In the genomic region with DNA sequence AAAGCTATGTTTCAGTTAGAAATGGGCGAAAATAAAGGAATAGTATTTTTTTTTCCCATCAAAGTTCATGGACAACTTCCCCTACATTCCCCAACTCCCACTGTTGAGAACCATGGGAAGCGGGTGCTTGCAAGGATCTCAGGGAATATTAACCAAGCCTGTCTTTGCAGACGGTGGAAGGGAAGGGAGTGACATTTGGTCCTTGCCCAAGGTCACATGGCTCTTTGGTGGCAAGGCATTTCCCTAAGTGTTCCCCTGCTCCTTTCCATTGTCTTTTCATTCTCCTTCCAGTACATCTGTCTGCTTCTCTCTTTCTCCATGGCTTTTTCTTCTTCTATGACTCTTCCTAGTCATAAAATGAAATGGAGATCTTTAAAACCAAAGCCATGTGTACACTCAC, we compare ENCODE assay signal across 17 cellular contexts. TPM values are rescaled to one million over a fixed set of nuclear protein-coding genes. Genes with fewer than 3 reads are reported as not detected.
DNase-seq lines count a peak whose midpoint lies in the region; ATAC-seq, FAIRE-seq and TF ChIP-seq lines count a peak whose summit lies in the region.
"Had no signal": no experiment of that assay in that cellular context is flagged by ENCODE, and none has a peak within 500 bp of the region (broad histone marks: within the 10 kb centered on the region; RNA-seq: fewer than 3 reads in every experiment).

No MANE protein-coding gene starts in this region.

- intact Hi-C loops in HepG2 (cut with micrococcal nuclease; ENCODE audit: unreplicated experiment), result no loop called here

- peak overlapping the region in 1 of 2 donors; percentile 95 for H3K9ac ChIP-seq in liver (ENCODE audit: low read depth in 1 of 2, low read length in 2 of 2)
- no peak overlapping the region for H3K9ac ChIP-seq in HepG2 (ENCODE audit: insufficient read depth, low read depth, low read length)
- no peak overlapping the region for H3K9ac ChIP-seq in astrocyte (ENCODE audit: low read length)
- peak overlapping the region; percentile 52 for H3K9ac ChIP-seq in mesenchymal stem cell (ENCODE audit: low read length)

- H4K8ac ChIP-seq in mesenchymal stem cell (ENCODE audit: low read length), result no peak overlapping the region

- BruUV-seq in HepG2 (replicated peaks; lab: Mats Ljungman, UMichigan), result no TSS peak

- FAIRE-seq in HepG2 (lab: Jason Lieb, UNC) (no peak), astrocyte (lab: Jason Lieb, UNC) (no peak)
- FAIRE-seq: G401.6, GM12892 had no signal

- 67% methylated on average over 3 of the region's 3 CpGs for WGBS in liver
- WGBS in HepG2 (ENCODE audit: low lambda C conversion rate), result 30% methylated on average over 3 of the region's 3 CpGs
- WGBS in mesenchymal stem cell, result 85% methylated on average over 2 of the region's 3 CpGs

- ATAC-seq in HepG2 (no peak), GM18873 (IDR thresholded peaks at IDR 0.05; ENCODE audit: low FRiP score, unreplicated experiment) (no peak)
- ATAC-seq: Right ventricle myocardium inferior had no signal

- no peaks in the 10 kb centered on the region for H3K36me3 Mint-ChIP-seq in astrocyte (ENCODE audit: low read depth, unreplicated experiment)
- H3K36me3 Mint-ChIP-seq: CD4-positive, CD25-positive, alpha-beta regulatory T cell had no signal

- no peaks in the 10 kb centered on the region for H4K20me1 ChIP-seq in HepG2 (ENCODE audit: insufficient read depth, low read length)
- no peaks in the 10 kb centered on the region for H4K20me1 ChIP-seq in astrocyte (ENCODE audit: insufficient read depth, low read length)

- no peak overlapping the region for H2BK5ac ChIP-seq in mesenchymal stem cell (ENCODE audit: low read depth, low read length, poor library complexity, severe bottlenecking)

- no peak for TF ChIP-seq POLR2A in HepG2 (IDR thresholded peaks at IDR 0.05; ENCODE audit: insufficient read depth in 1 of 2, low read depth in 2 of 2, low read length in 2 of 2)

- H3K36me3 ChIP-seq in liver (ENCODE audit: control insufficient read depth in 4 of 4, insufficient read depth in 3 of 4, low read depth in 1 of 4, low read length in 3 of 4) (no peaks in the 10 kb centered on the region), HepG2 (replicated peaks in 1 of 2; ENCODE audit: control insufficient read depth in 1 of 2, insufficient read depth in 2 of 2, low read length in 2 of 2) (no peaks in the 10 kb centered on the region), astrocyte (ENCODE audit: insufficient read depth, low read length) (no peaks in the 10 kb centered on the region), mesenchymal stem cell (ENCODE audit: control insufficient read depth in 1 of 2, insufficient read depth in 2 of 2, low read depth in 1 of 2, low read length in 2 of 2) (no peaks in the 10 kb centered on the region), MG63 (no peaks in the 10 kb centered on the region)

- TF ChIP-seq CTCF in liver (IDR thresholded peaks at IDR 0.05; ENCODE audit: low read depth, low read length, missing input control) (no peak), HepG2 (CRISPR knock-in tag; IDR thresholded peaks at IDR 0.05) (no peak), astrocyte (IDR thresholded peaks at IDR 0.05; ENCODE audit: insufficient read depth, low read depth, low read length) (no peak)

- H3K23ac ChIP-seq in mesenchymal stem cell (ENCODE audit: low read length in 2 of 2), result no peak overlapping the region

- no peaks in the 10 kb centered on the region for H3K9me3 ChIP-seq in liver (ENCODE audit: control insufficient read depth in 4 of 4, low read length in 3 of 4)
- H3K9me3 ChIP-seq in HepG2 (ENCODE audit: low read length), result no peaks in the 10 kb centered on the region
- no peaks in the 10 kb centered on the region for H3K9me3 ChIP-seq in astrocyte (ENCODE audit: insufficient read depth, low read depth, low read length)
- no peaks in the 10 kb centered on the region for H3K9me3 ChIP-seq in mesenchymal stem cell (ENCODE audit: control insufficient read depth, low read length)
- H3K9me3 ChIP-seq in MG63, result no peaks in the 10 kb centered on the region

- POLR2A ChIA-PET in HepG2 (lab: Yijun Ruan, JAX), result no interaction called here

- no peak overlapping the region for H3K4me2 ChIP-seq in HepG2 (ENCODE audit: low read depth, low read length)
- H3K4me2 ChIP-seq in astrocyte (ENCODE audit: low read length), result peak overlapping the region; percentile 6
- no peak overlapping the region for H3K4me2 ChIP-seq in mesenchymal stem cell (ENCODE audit: low read length, poor library complexity, severe bottlenecking)

- H2BK120ac ChIP-seq in mesenchymal stem cell (ENCODE audit: low read depth, low read length), result no peak overlapping the region

- H3K79me2 ChIP-seq in HepG2 (ENCODE audit: insufficient read depth, low read length) (no peaks in the 10 kb centered on the region), astrocyte (ENCODE audit: insufficient read depth, low read length) (no peaks in the 10 kb centered on the region)

- no peak overlapping the region for H2AK5ac ChIP-seq in mesenchymal stem cell (ENCODE audit: low read length, severe bottlenecking)

- H2AFZ ChIP-seq in HepG2 (ENCODE audit: low read length) (no peak overlapping the region), astrocyte (ENCODE audit: low read depth, low read length) (no peak overlapping the region), mesenchymal stem cell (ENCODE audit: low read depth, low read length) (no peak overlapping the region)

- H2BK15ac ChIP-seq in mesenchymal stem cell (ENCODE audit: low read depth, poor library complexity, severe bottlenecking), result no peak overlapping the region

- H4K91ac ChIP-seq in mesenchymal stem cell (ENCODE audit: low read length), result no peak overlapping the region

- no peaks in the 10 kb centered on the region for H3K4me1 Mint-ChIP-seq in astrocyte (ENCODE audit: low read depth, unreplicated experiment)

- in situ Hi-C loops in HepG2 (cut with HindIII; ENCODE audit: extremely low pct_ligation_motif_present, low pct_unique_long_range_greater_than_20kb), result loop anchor here (25.0 kb wide), 3 partner anchors 96 to 771 kb away; partner anchors contain the start of gene GDA

- TF ChIP-seq RAD21 in liver (IDR thresholded peaks at IDR 0.05), result no peak
- TF ChIP-seq RAD21 in HepG2 (CRISPR knock-in tag; IDR thresholded peaks at IDR 0.05), result no peak

- no peaks in the 10 kb centered on the region for H3K9me3 Mint-ChIP-seq in astrocyte (ENCODE audit: unreplicated experiment)

- no peak overlapping the region for H3K4me3 Mint-ChIP-seq in astrocyte (ENCODE audit: unreplicated experiment)
- H3K4me3 Mint-ChIP-seq: CD4-positive, CD25-positive, alpha-beta regulatory T cell had no signal

- DNase-seq in HepG2 (ENCODE audit: low spot score) (no peak), astrocyte (ENCODE audit: low read depth) (no peak), mesenchymal stem cell (no peak), MG63 (no peak), NCI-H748 treated with DMSO at 0.1 percent for 48 hours (lab: John Stamatoyannopoulos, UW) (no peak)
- DNase-seq in stimulated activated CD8-positive, alpha-beta memory T cell treated with anti-CD3 and anti-CD28 coated beads, Interleukin-4, amount 100 ng/mL, for 48 hours, result no peak
- DNase-seq: CD4-positive, CD25-positive, alpha-beta regulatory T cell; NCI-H1930; NCI-H2227 treated with DMSO at 0.1 percent for 48 hours; NCI-H526 treated with DMSO at 0.1 percent for 48 hours; NK-92 treated with Interleukin-12 subunit alpha and Interleukin-12 subunit beta, amount 100 ng/mL, for 24 hours had no signal

- no peaks in the 10 kb centered on the region for H3K27me3 ChIP-seq in liver (ENCODE audit: control insufficient read depth in 4 of 4, insufficient read depth in 4 of 4, low read length in 3 of 4)
- peaks cover 0 to 9% of the 10 kb centered on the region in 2 experiments; a peak in 1 of 5 replicates for H3K27me3 ChIP-seq in HepG2 (ENCODE audit: control insufficient read depth in 1 of 2, insufficient read depth in 2 of 2, low read length in 2 of 2)
- no peaks in the 10 kb centered on the region for H3K27me3 ChIP-seq in astrocyte (ENCODE audit: insufficient read depth, low read length)
- H3K27me3 ChIP-seq in mesenchymal stem cell (ENCODE audit: control insufficient read depth in 1 of 2, insufficient read depth in 1 of 2, low read length in 2 of 2), result peaks cover 3 to 27% of the 10 kb centered on the region in 2 experiments
- no peaks in the 10 kb centered on the region for H3K27me3 ChIP-seq in MG63

- H3K18ac ChIP-seq in mesenchymal stem cell (ENCODE audit: low read depth in 1 of 2, low read length in 2 of 2), result no peak overlapping the region

- no peak overlapping the region for H3K27ac Mint-ChIP-seq in astrocyte (ENCODE audit: unreplicated experiment)
- H3K27ac Mint-ChIP-seq: CD4-positive, CD25-positive, alpha-beta regulatory T cell had no signal

- no peak overlapping the region for H3K14ac ChIP-seq in mesenchymal stem cell (ENCODE audit: low read length in 2 of 2)

- H3K27ac ChIP-seq in liver (ENCODE audit: low read depth in 1 of 2, low read length in 2 of 2) (peak overlapping the region; percentile 90 to 98), HepG2 (ENCODE audit: extremely low read length, insufficient read depth, low read length) (no peak overlapping the region), astrocyte (ENCODE audit: low read depth, low read length) (no peak overlapping the region), mesenchymal stem cell (ENCODE audit: low read length, poor library complexity, severe bottlenecking) (no peak overlapping the region)

- H2BK12ac ChIP-seq in mesenchymal stem cell (ENCODE audit: low read length in 2 of 2), result no peak overlapping the region

- TF ChIP-seq EP300 in HepG2 (IDR thresholded peaks at IDR 0.05; ENCODE audit: low read depth in 2 of 2, low read length in 2 of 2) (no peak), HepG2 (CRISPR knock-in tag; IDR thresholded peaks at IDR 0.05; ENCODE audit: borderline replicate concordance) (no peak)

- peaks cover 5% of the 10 kb centered on the region for H3K27me3 Mint-ChIP-seq in astrocyte (ENCODE audit: low read depth, unreplicated experiment)

- no peak overlapping the region for H3K4ac ChIP-seq in mesenchymal stem cell (ENCODE audit: low read depth in 1 of 2, low read length in 2 of 2)

- H3K4me1 ChIP-seq in liver (ENCODE audit: control insufficient read depth in 4 of 4, insufficient read depth in 4 of 4, low read length in 3 of 4) (peaks cover 0 to 29% (median 25%) of the 10 kb centered on the region in 4 donors), HepG2 (ENCODE audit: insufficient read depth, low read length) (peaks cover 44% of the 10 kb centered on the region), astrocyte (ENCODE audit: insufficient read depth, low read length) (no peaks in the 10 kb centered on the region), mesenchymal stem cell (ENCODE audit: control insufficient read depth, insufficient read depth, low read depth, low read length) (no peaks in the 10 kb centered on the region)

- H3K79me1 ChIP-seq in mesenchymal stem cell (replicated peaks; ENCODE audit: low read length, poor library complexity, severe bottlenecking), result no peaks in the 10 kb centered on the region

- peak overlapping the region in 1 of 3 donors; percentile 30 for H3K4me3 ChIP-seq in liver (ENCODE audit: low read depth in 1 of 3, low read length in 3 of 3)
- H3K4me3 ChIP-seq in HepG2 (replicated peaks in 1 of 3; ENCODE audit: insufficient read depth in 1 of 3, low read depth in 2 of 3, low read length in 3 of 3), result no peak overlapping the region
- no peak overlapping the region for H3K4me3 ChIP-seq in astrocyte (ENCODE audit: insufficient read depth, low read depth, low read length)
- H3K4me3 ChIP-seq in mesenchymal stem cell (ENCODE audit: insufficient read depth in 1 of 2, low read depth in 1 of 2, low read length in 2 of 2), result peak overlapping the region in 1 of 2 experiments; percentile 3
- no peak overlapping the region for H3K4me3 ChIP-seq in MG63

- CTCF ChIA-PET in HepG2 (lab: Yijun Ruan, JAX; ENCODE audit: low intra/inter-chr PET ratio, low total read pairs), result no interaction called here

RNA-seq across cellular contexts. Expression of gene C9orf57, which starts 19.0 kb away (rescaled TPM):
- not detected for total RNA-seq in liver
- not detected for polyA plus RNA-seq in liver
- not detected in 2 replicates for total RNA-seq in HepG2 (2016; rRNA removed; fragmentation: Illumina TruSeq; extraction: Trizol)
- not detected in 2 replicates for total RNA-seq in HepG2 (2016; cell fraction: cytosol; rRNA removed; fragmentation: Illumina TruSeq; extraction: Trizol; ENCODE audit: low read depth)
- not detected in 2 replicates for total RNA-seq in HepG2 (2016; cell fraction: insoluble cytoplasmic fraction; rRNA removed; fragmentation: Illumina TruSeq; extraction: Trizol)
- total RNA-seq in HepG2 (2016; cell fraction: membrane; rRNA removed; fragmentation: Illumina TruSeq; extraction: Trizol), result not detected in 2 replicates
- total RNA-seq in HepG2 (2016; cell fraction: nucleus; rRNA removed; fragmentation: Illumina TruSeq; extraction: Trizol), result not detected in 2 replicates
- 0.09 and 0.27 TPM in 2 replicates for polyA plus RNA-seq in HepG2 (2011; rRNA removed)
- 0.04 and 0.05 TPM in 2 replicates for polyA plus RNA-seq in HepG2 (2011; cell fraction: cytosol; rRNA removed)
- not detected in 2 replicates for polyA plus RNA-seq in HepG2 (2011; cell fraction: nucleus; rRNA removed)
- 0.17 TPM in 1 of 2 replicates, not detected in the other for polyA plus RNA-seq in HepG2 (2012)
- polyA plus RNA-seq in HepG2 (2016; cell fraction: cytosol; fragmentation: Illumina TruSeq; extraction: Trizol; ENCODE audit: low read depth), result not detected in 2 replicates
- not detected in 2 replicates for polyA plus RNA-seq in HepG2 (2016; cell fraction: insoluble cytoplasmic fraction; fragmentation: Illumina TruSeq; extraction: Trizol; ENCODE audit: low read depth)
- polyA plus RNA-seq in HepG2 (2016; cell fraction: membrane; fragmentation: Illumina TruSeq; extraction: Trizol; ENCODE audit: low read depth), result not detected in 2 replicates
- not detected in 2 replicates for polyA plus RNA-seq in HepG2 (2016; cell fraction: nucleus; fragmentation: Illumina TruSeq; extraction: Trizol; ENCODE audit: insufficient read depth, low read depth)
- not detected in 2 replicates for polyA minus RNA-seq in HepG2 (2011; rRNA and poly(A)+ RNA removed; ENCODE audit: low replicate concordance)
- not detected in 2 replicates for polyA minus RNA-seq in HepG2 (2011; cell fraction: cytosol; rRNA and poly(A)+ RNA removed)
- not detected in 2 replicates for polyA minus RNA-seq in HepG2 (2011; cell fraction: nucleus; rRNA and poly(A)+ RNA removed)
- not detected in 2 replicates for total RNA-seq in astrocyte
- not detected for polyA plus RNA-seq in mesenchymal stem cell (2013, experiment 1 of 2)
- not detected for polyA plus RNA-seq in mesenchymal stem cell (2013, experiment 2 of 2)
- not detected in 2 replicates for total RNA-seq in MG63 (2014; rRNA removed; shearing (Covaris generic); ENCODE audit: low replicate concordance)
- total RNA-seq: A172; CD4-positive, CD25-positive, alpha-beta regulatory T cell; Right ventricle myocardium inferior had no signal
- polyA plus RNA-seq: CD4-positive, CD25-positive, alpha-beta regulatory T cell had no signal

Comparison
In these comparisons a context has a peak if more than half of its experiments do, and no peak if none do; other contexts are left out.
1. H3K27ac ChIP-seq: peak in liver (2 of 2); none in HepG2 (single experiment), astrocyte (single experiment) and mesenchymal stem cell (single experiment).